In the genomic region with DNA sequence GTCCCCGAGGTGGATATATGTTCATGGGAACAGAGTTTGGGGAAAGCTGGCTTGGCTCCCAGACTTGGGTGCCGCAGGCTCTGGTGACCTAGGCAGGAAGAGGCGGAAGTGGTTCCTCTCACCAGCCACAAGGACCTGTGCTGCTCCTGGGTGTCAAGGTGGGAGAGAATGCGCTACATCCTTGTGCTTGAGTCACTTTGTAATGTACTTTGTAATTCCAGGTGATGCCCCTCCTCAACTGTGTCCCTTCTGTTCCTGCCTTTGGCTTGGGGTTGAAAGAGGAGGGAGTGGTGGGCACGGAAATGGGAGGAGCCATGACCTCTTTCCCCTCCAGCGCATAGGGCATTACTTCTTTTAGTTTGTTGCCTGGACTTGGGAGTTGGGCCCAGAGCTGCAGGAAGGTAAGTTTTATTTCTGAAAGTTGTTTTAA, we compare ENCODE assay signal across 20 cellular contexts. TPM values are rescaled to one million over a fixed set of nuclear protein-coding genes. Genes with fewer than 3 reads are reported as not detected.
DNase-seq lines count a peak whose midpoint lies in the region; ATAC-seq and TF ChIP-seq lines count a peak whose summit lies in the region.
"Had no signal": no experiment of that assay in that cellular context is flagged by ENCODE, and none has a peak within 500 bp of the region (broad histone marks: within the 10 kb centered on the region; RNA-seq: fewer than 3 reads in every experiment).

No MANE protein-coding gene starts in this region.

- no peaks in the 10 kb centered on the region for H3K27me3 Mint-ChIP-seq in T-helper 17 cell
- H3K27me3 Mint-ChIP-seq in T-helper 2 cell treated with Interferon-gamma antibody and Interleukin-4, amounts not matched to agents 5 μg/mL and 100 μg/mL, for 36 hours (ENCODE audit: low read depth): peaks cover 8% of the 10 kb centered on the region
- H3K27me3 Mint-ChIP-seq: stimulated activated naive CD8-positive, alpha-beta T cell treated with anti-CD3 and anti-CD28 coated beads, Interleukin-15, amount 100 ng/mL, for 72 hours had no signal

- H3K27ac Mint-ChIP-seq in T-helper 17 cell: peak overlapping the region; percentile 63
- H3K27ac Mint-ChIP-seq in T-helper 2 cell treated with Interferon-gamma antibody and Interleukin-4, amounts not matched to agents 5 μg/mL and 100 μg/mL, for 36 hours: no peak overlapping the region
- H3K27ac Mint-ChIP-seq: activated CD8-positive, alpha-beta T cell treated with anti-CD3 and anti-CD28 coated beads, Interleukin-2, amount 10 ng/mL, durations not matched to agents 7 days and 5 days; immature natural killer cell; stimulated activated naive CD8-positive, alpha-beta T cell treated with anti-CD3 and anti-CD28 coated beads, Interleukin-15, amount 100 ng/mL, for 72 hours had no signal

- DNase-seq in Daoy (ENCODE audit: low read depth) (peak; percentile 76), T-helper 17 cell (no peak), left ventricle myocardium inferior (peak; percentile 31), renal cortical epithelial cell (ENCODE audit: low read depth) (peak; percentile 72), WERI-Rb-1 (no peak)
- DNase-seq in T-helper 2 cell treated with Interferon-gamma antibody and Interleukin-4, amounts not matched to agents 5 μg/mL and 100 μg/mL, for 36 hours (ENCODE audit: low spot score): no peak
- DNase-seq: activated CD8-positive, alpha-beta T cell treated with anti-CD3 and anti-CD28 coated beads, Interleukin-2, amount 10 ng/mL, durations not matched to agents 7 days and 5 days; activated gamma-delta T cell; CD8-positive, alpha-beta T cell; central memory CD4-positive, alpha-beta T cell; HFFc6; immature natural killer cell; NCI-H1105 treated with DMSO at 0.1 percent for 48 hours; NCI-H526 treated with DMSO at 0.1 percent for 48 hours; retina; stimulated activated naive CD8-positive, alpha-beta T cell treated with anti-CD3 and anti-CD28 coated beads, Interleukin-15, amount 100 ng/mL, for 72 hours; T-helper 9 cell had no signal

- peak overlapping the region; percentile 56 for H3K4me3 ChIP-seq in left ventricle myocardium inferior
- H3K4me3 ChIP-seq in WERI-Rb-1 (ENCODE audit: low read depth, low read length): no peak overlapping the region

- peak overlapping the region; percentile 9 for H3K4me3 Mint-ChIP-seq in T-helper 17 cell
- H3K4me3 Mint-ChIP-seq in T-helper 2 cell treated with Interferon-gamma antibody and Interleukin-4, amounts not matched to agents 5 μg/mL and 100 μg/mL, for 36 hours: no peak overlapping the region
- H3K4me3 Mint-ChIP-seq: activated CD8-positive, alpha-beta T cell treated with anti-CD3 and anti-CD28 coated beads, Interleukin-2, amount 10 ng/mL, durations not matched to agents 7 days and 5 days; CD8-positive, alpha-beta T cell; HFFc6; immature natural killer cell; stimulated activated naive CD8-positive, alpha-beta T cell treated with anti-CD3 and anti-CD28 coated beads, Interleukin-15, amount 100 ng/mL, for 72 hours had no signal

- H3K27me3 ChIP-seq in left ventricle myocardium inferior (ENCODE audit: low read depth) (no peaks in the 10 kb centered on the region), WERI-Rb-1 (ENCODE audit: insufficient read depth, low read depth, severe bottlenecking) (no peaks in the 10 kb centered on the region)
- H3K27me3 ChIP-seq: Peyer's patch had no signal

- peaks cover 75% of the 10 kb centered on the region for H3K4me1 ChIP-seq in left ventricle myocardium inferior

- peaks cover 50% of the 10 kb centered on the region for H3K4me1 Mint-ChIP-seq in T-helper 17 cell
- H3K4me1 Mint-ChIP-seq in T-helper 2 cell treated with Interferon-gamma antibody and Interleukin-4, amounts not matched to agents 5 μg/mL and 100 μg/mL, for 36 hours (ENCODE audit: low read depth): peaks cover 12% of the 10 kb centered on the region

- peaks cover 5% of the 10 kb centered on the region for H3K36me3 Mint-ChIP-seq in T-helper 17 cell (ENCODE audit: low read depth)
- peaks cover 1% of the 10 kb centered on the region for H3K36me3 Mint-ChIP-seq in T-helper 2 cell treated with Interferon-gamma antibody and Interleukin-4, amounts not matched to agents 5 μg/mL and 100 μg/mL, for 36 hours (ENCODE audit: low read depth)

- no peaks in the 10 kb centered on the region for H3K36me3 ChIP-seq in left ventricle myocardium inferior
- no peaks in the 10 kb centered on the region for H3K36me3 ChIP-seq in WERI-Rb-1
- H3K36me3 ChIP-seq: Peyer's patch had no signal

- H3K9me3 Mint-ChIP-seq in T-helper 2 cell treated with Interferon-gamma antibody and Interleukin-4, amounts not matched to agents 5 μg/mL and 100 μg/mL, for 36 hours: no peaks in the 10 kb centered on the region
- H3K9me3 Mint-ChIP-seq: CD8-positive, alpha-beta T cell; HFFc6; immature natural killer cell; stimulated activated naive CD8-positive, alpha-beta T cell treated with anti-CD3 and anti-CD28 coated beads, Interleukin-15, amount 100 ng/mL, for 72 hours had no signal

- peak overlapping the region; percentile 88 for H3K27ac ChIP-seq in left ventricle myocardium inferior (replicated peaks)
- no peak overlapping the region for H3K27ac ChIP-seq in WERI-Rb-1

- intact Hi-C loops in left ventricle myocardium inferior (cut with micrococcal nuclease): loop anchor here (10.0 kb wide), 1 partner anchor 50 kb away; no protein-coding TSS in a partner anchor

- ATAC-seq in T-helper 17 cell (no peak), HG02588 (IDR thresholded peaks at IDR 0.05; ENCODE audit: unreplicated experiment) (no peak), GM19035 (IDR thresholded peaks at IDR 0.05; ENCODE audit: unreplicated experiment) (no peak)
- ATAC-seq: activated CD8-positive, alpha-beta T cell treated with anti-CD3 and anti-CD28 coated beads, Interleukin-2, amount 10 ng/mL, durations not matched to agents 7 days and 5 days; CD8-positive, alpha-beta T cell; stimulated activated naive CD8-positive, alpha-beta T cell treated with anti-CD3 and anti-CD28 coated beads, Interleukin-15, amount 100 ng/mL, for 72 hours had no signal

- TF ChIP-seq CTCF in left ventricle myocardium inferior (IDR thresholded peaks at IDR 0.05; ENCODE audit: borderline replicate concordance) (no peak), WERI-Rb-1 (IDR thresholded peaks at IDR 0.05; ENCODE audit: low read depth, low read length) (no peak)

- no peaks in the 10 kb centered on the region for H3K9me3 ChIP-seq in T-helper 17 cell (ENCODE audit: control insufficient read depth, low read length, poor library complexity, severe bottlenecking)
- H3K9me3 ChIP-seq in left ventricle myocardium inferior (replicated peaks): no peaks in the 10 kb centered on the region
- no peaks in the 10 kb centered on the region for H3K9me3 ChIP-seq in WERI-Rb-1 (ENCODE audit: severe bottlenecking)
- H3K9me3 ChIP-seq: Peyer's patch had no signal

RNA-seq across cellular contexts. Expression of a gene that starts 10.9 kb away (rescaled TPM):
- 8.6 and 12.2 TPM in 2 replicates for total RNA-seq in Daoy (2014; rRNA removed; shearing (Covaris generic))
- total RNA-seq in T-helper 17 cell: 10 to 100 TPM; 34.4 to 43.6 TPM
- total RNA-seq in left ventricle myocardium inferior: 20.9 TPM
- 8.9 and 19.7 TPM in 2 replicates for total RNA-seq in renal cortical epithelial cell

Comparison
In these comparisons a context has a peak if more than half of its experiments do, and no peak if none do; other contexts are left out.
1. DNase-seq: peak in Daoy (single experiment), left ventricle myocardium inferior (single experiment) and renal cortical epithelial cell (single experiment); none in T-helper 17 cell (0 of 3), WERI-Rb-1 (single experiment) and T-helper 2 cell treated with Interferon-gamma antibody and Interleukin-4, amounts not matched to agents 5 μg/mL and 100 μg/mL, for 36 hours (single experiment).